Comparison of ENCODE assay signal across 1 cellular context in the genomic region with DNA sequence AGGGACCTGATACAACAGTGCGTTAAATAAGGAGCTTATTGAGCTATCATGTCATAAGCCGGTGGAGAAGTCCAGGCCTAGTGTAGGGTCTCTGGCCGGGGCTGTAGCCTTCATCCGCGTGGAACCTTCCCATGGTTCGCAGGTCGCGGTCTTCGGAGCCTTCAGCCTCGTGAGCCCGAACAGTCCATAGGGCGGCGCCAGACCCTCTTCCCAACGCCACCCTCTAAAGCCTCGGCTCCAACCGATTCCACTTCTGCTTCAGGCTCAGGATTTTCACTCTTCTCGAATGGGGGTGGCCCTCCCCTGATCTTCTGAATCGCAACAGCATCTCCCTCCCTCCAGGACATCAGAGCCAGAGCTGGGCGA.
A peak's percentile ranks its signal among the peaks of the same experiment; 100 is the strongest.
TF ChIP-seq lines count a peak whose summit lies in the region.

No MANE protein-coding gene starts in this region.

TF ChIP-seq in HepG2, 621 proteins besides CTCF, POLR2A, EP300 and RAD21 (continues in another document):
- TF ChIP-seq CBX2 (IDR thresholded peaks at IDR 0.05; ENCODE audit: low read depth, low read length), result no peak
- TF ChIP-seq CBX2 (CRISPR knock-in tag; IDR thresholded peaks at IDR 0.05; ENCODE audit: low read depth), result no peak
- TF ChIP-seq, protein P1, sequence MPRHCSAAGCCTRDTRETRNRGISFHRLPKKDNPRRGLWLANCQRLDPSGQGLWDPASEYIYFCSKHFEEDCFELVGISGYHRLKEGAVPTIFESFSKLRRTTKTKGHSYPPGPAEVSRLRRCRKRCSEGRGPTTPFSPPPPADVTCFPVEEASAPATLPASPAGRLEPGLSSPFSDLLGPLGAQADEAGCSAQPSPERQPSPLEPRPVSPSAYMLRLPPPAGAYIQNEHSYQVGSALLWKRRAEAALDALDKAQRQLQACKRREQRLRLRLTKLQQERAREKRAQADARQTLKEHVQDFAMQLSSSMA (CRISPR knock-in tag; IDR thresholded peaks at IDR 0.05), result 0 out of 2 replicates have a peak, but pooled peaks have one; percentile 10
- no peak for TF ChIP-seq NFE2 (CRISPR knock-in tag; IDR thresholded peaks at IDR 0.05)
- TF ChIP-seq, protein P2, sequence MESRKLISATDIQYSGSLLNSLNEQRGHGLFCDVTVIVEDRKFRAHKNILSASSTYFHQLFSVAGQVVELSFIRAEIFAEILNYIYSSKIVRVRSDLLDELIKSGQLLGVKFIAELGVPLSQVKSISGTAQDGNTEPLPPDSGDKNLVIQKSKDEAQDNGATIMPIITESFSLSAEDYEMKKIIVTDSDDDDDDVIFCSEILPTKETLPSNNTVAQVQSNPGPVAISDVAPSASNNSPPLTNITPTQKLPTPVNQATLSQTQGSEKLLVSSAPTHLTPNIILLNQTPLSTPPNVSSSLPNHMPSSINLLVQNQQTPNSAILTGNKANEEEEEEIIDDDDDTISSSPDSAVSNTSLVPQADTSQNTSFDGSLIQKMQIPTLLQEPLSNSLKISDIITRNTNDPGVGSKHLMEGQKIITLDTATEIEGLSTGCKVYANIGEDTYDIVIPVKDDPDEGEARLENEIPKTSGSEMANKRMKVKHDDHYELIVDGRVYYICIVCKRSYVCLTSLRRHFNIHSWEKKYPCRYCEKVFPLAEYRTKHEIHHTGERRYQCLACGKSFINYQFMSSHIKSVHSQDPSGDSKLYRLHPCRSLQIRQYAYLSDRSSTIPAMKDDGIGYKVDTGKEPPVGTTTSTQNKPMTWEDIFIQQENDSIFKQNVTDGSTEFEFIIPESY (CRISPR knock-in tag; IDR thresholded peaks at IDR 0.05), result peak; percentile 87
- no peak for TF ChIP-seq ZNF124 (CRISPR knock-in tag; IDR thresholded peaks at IDR 0.05)
- no peak for TF ChIP-seq GATAD1 (CRISPR knock-in tag; IDR thresholded peaks at IDR 0.05)
- TF ChIP-seq HNRNPLL (IDR thresholded peaks at IDR 0.05; ENCODE audit: low read depth, low read length, poor library complexity, severe bottlenecking), result peak; percentile 22
- TF ChIP-seq, protein P3, sequence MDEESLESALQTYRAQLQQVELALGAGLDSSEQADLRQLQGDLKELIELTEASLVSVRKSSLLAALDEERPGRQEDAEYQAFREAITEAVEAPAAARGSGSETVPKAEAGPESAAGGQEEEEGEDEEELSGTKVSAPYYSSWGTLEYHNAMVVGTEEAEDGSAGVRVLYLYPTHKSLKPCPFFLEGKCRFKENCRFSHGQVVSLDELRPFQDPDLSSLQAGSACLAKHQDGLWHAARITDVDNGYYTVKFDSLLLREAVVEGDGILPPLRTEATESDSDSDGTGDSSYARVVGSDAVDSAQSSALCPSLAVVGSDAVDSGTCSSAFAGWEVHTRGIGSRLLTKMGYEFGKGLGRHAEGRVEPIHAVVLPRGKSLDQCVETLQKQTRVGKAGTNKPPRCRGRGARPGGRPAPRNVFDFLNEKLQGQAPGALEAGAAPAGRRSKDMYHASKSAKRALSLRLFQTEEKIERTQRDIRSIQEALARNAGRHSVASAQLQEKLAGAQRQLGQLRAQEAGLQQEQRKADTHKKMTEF (CRISPR knock-in tag; IDR thresholded peaks at IDR 0.05), result no peak
- no peak for TF ChIP-seq NCOA1 (CRISPR knock-in tag; IDR thresholded peaks at IDR 0.05)
- TF ChIP-seq JDP2 (CRISPR knock-in tag; IDR thresholded peaks at IDR 0.05; ENCODE audit: borderline replicate concordance), result no peak
- TF ChIP-seq KMT2A (CRISPR knock-in tag; IDR thresholded peaks at IDR 0.05), result no peak
- peak; percentile 39; the same call in 1 of the 2 replicates for TF ChIP-seq POLR2G (IDR thresholded peaks at IDR 0.05; ENCODE audit: low read depth, low read length)
- TF ChIP-seq, protein P4, sequence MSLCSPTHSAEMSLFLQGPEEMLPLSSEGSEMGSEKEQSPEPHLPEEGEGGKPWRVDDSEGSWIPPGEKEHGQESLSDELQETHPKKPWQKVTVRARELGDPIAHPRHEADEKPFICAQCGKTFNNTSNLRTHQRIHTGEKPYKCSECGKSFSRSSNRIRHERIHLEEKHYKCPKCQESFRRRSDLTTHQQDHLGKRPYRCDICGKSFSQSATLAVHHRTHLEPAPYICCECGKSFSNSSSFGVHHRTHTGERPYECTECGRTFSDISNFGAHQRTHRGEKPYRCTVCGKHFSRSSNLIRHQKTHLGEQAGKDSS (CRISPR knock-in tag; IDR thresholded peaks at IDR 0.05; ENCODE audit: borderline replicate concordance, low read depth), result 0 out of 2 replicates have a peak, but pooled peaks have one; percentile 5
- peak; percentile 17 for TF ChIP-seq TAF15 (IDR thresholded peaks at IDR 0.05; ENCODE audit: low read depth, low read length, poor library complexity, severe bottlenecking)
- no peak for TF ChIP-seq THAP11 (CRISPR knock-in tag; IDR thresholded peaks at IDR 0.05)
- TF ChIP-seq, protein P5, sequence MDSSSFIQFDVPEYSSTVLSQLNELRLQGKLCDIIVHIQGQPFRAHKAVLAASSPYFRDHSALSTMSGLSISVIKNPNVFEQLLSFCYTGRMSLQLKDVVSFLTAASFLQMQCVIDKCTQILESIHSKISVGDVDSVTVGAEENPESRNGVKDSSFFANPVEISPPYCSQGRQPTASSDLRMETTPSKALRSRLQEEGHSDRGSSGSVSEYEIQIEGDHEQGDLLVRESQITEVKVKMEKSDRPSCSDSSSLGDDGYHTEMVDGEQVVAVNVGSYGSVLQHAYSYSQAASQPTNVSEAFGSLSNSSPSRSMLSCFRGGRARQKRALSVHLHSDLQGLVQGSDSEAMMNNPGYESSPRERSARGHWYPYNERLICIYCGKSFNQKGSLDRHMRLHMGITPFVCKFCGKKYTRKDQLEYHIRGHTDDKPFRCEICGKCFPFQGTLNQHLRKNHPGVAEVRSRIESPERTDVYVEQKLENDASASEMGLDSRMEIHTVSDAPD (CRISPR knock-in tag; IDR thresholded peaks at IDR 0.05), result no peak
- TF ChIP-seq ZNF121 (CRISPR knock-in tag; IDR thresholded peaks at IDR 0.05), result no peak
- no peak for TF ChIP-seq ZNF224 (CRISPR knock-in tag; IDR thresholded peaks at IDR 0.05)
- TF ChIP-seq, protein P6, sequence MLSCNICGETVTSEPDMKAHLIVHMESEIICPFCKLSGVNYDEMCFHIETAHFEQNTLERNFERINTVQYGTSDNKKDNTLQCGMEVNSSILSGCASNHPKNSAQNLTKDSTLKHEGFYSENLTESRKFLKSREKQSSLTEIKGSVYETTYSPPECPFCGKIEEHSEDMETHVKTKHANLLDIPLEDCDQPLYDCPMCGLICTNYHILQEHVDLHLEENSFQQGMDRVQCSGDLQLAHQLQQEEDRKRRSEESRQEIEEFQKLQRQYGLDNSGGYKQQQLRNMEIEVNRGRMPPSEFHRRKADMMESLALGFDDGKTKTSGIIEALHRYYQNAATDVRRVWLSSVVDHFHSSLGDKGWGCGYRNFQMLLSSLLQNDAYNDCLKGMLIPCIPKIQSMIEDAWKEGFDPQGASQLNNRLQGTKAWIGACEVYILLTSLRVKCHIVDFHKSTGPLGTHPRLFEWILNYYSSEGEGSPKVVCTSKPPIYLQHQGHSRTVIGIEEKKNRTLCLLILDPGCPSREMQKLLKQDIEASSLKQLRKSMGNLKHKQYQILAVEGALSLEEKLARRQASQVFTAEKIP (CRISPR knock-in tag; IDR thresholded peaks at IDR 0.05; ENCODE audit: borderline replicate concordance), result no peak
- 0 out of 2 replicates have a peak, but pooled peaks have one; percentile 4 for TF ChIP-seq ZNF761 (CRISPR knock-in tag; conservative IDR thresholded peaks at IDR 0.05)
- TF ChIP-seq, protein P7, sequence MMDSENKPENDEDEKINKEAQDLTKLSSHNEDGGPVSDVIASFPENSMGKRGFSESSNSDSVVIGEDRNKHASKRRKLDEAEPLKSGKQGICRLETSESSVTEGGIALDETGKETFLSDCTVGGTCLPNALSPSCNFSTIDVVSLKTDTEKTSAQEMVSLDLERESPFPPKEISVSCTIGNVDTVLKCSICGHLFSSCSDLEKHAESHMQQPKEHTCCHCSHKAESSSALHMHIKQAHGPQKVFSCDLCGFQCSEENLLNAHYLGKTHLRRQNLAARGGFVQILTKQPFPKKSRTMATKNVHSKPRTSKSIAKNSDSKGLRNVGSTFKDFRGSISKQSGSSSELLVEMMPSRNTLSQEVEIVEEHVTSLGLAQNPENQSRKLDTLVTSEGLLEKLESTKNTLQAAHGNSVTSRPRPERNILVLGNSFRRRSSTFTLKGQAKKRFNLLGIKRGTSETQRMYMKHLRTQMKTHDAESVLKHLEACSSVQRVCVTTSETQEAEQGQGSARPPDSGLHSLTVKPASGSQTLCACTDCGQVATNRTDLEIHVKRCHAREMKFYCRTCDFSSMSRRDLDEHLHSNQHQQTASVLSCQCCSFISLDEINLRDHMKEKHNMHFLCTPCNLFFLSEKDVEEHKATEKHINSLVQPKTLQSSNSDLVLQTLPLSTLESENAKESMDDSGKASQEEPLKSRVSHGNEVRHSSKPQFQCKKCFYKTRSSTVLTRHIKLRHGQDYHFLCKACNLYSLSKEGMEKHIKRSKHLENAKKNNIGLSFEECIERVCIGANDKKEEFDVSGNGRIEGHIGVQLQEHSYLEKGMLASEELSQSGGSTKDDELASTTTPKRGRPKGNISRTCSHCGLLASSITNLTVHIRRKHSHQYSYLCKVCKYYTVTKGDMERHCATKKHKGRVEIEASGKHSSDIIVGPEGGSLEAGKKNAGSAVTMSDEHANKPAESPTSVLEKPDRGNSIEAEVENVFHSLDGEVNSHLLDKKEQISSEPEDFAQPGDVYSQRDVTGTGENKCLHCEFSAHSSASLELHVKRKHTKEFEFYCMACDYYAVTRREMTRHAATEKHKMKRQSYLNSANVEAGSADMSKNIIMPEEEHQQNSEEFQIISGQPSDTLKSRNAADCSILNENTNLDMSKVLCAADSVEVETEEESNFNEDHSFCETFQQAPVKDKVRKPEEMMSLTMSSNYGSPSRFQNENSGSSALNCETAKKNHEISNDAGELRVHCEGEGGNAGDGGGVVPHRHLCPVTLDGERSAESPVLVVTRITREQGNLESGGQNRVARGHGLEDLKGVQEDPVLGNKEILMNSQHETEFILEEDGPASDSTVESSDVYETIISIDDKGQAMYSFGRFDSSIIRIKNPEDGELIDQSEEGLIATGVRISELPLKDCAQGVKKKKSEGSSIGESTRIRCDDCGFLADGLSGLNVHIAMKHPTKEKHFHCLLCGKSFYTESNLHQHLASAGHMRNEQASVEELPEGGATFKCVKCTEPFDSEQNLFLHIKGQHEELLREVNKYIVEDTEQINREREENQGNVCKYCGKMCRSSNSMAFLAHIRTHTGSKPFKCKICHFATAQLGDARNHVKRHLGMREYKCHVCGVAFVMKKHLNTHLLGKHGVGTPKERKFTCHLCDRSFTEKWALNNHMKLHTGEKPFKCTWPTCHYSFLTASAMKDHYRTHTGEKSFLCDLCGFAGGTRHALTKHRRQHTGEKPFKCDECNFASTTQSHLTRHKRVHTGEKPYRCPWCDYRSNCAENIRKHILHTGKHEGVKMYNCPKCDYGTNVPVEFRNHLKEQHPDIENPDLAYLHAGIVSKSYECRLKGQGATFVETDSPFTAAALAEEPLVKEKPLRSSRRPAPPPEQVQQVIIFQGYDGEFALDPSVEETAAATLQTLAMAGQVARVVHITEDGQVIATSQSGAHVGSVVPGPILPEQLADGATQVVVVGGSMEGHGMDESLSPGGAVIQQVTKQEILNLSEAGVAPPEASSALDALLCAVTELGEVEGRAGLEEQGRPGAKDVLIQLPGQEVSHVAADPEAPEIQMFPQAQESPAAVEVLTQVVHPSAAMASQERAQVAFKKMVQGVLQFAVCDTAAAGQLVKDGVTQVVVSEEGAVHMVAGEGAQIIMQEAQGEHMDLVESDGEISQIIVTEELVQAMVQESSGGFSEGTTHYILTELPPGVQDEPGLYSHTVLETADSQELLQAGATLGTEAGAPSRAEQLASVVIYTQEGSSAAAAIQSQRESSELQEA (CRISPR knock-in tag; IDR thresholded peaks at IDR 0.05; ENCODE audit: not compliant biosample characterization), result peak; percentile 69
- TF ChIP-seq, protein P8, sequence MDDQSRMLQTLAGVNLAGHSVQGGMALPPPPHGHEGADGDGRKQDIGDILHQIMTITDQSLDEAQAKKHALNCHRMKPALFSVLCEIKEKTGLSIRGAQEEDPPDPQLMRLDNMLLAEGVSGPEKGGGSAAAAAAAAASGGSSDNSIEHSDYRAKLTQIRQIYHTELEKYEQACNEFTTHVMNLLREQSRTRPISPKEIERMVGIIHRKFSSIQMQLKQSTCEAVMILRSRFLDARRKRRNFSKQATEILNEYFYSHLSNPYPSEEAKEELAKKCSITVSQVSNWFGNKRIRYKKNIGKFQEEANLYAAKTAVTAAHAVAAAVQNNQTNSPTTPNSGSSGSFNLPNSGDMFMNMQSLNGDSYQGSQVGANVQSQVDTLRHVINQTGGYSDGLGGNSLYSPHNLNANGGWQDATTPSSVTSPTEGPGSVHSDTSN (CRISPR knock-in tag; IDR thresholded peaks at IDR 0.05; ENCODE audit: borderline replicate concordance), result no peak
- TF ChIP-seq, protein P9, sequence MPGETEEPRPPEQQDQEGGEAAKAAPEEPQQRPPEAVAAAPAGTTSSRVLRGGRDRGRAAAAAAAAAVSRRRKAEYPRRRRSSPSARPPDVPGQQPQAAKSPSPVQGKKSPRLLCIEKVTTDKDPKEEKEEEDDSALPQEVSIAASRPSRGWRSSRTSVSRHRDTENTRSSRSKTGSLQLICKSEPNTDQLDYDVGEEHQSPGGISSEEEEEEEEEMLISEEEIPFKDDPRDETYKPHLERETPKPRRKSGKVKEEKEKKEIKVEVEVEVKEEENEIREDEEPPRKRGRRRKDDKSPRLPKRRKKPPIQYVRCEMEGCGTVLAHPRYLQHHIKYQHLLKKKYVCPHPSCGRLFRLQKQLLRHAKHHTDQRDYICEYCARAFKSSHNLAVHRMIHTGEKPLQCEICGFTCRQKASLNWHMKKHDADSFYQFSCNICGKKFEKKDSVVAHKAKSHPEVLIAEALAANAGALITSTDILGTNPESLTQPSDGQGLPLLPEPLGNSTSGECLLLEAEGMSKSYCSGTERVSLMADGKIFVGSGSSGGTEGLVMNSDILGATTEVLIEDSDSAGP (CRISPR knock-in tag; IDR thresholded peaks at IDR 0.05; ENCODE audit: borderline replicate concordance), result peak; percentile 58; the same call in 1 of the 2 replicates
- TF ChIP-seq AGO2 (optimal IDR thresholded peaks at IDR 0.05; ENCODE audit: low read depth, low read length), result peak; percentile 95
- TF ChIP-seq ARNTL (CRISPR knock-in tag; IDR thresholded peaks at IDR 0.05), result 0 out of 2 replicates have a peak, but pooled peaks have one; percentile 5
